In genomic region chr9:6552033-6552737, GRCh38 we compare ENCODE assay signal across 11 cellular contexts.
DNase-seq lines count a peak whose midpoint lies in the region; ATAC-seq, FAIRE-seq and TF ChIP-seq lines count a peak whose summit lies in the region.
"Had no signal": no experiment of that assay in that cellular context is flagged by ENCODE, and none has a peak within 500 bp of the region (broad histone marks: within the 10 kb centered on the region; RNA-seq: fewer than 3 reads in every experiment).

No MANE protein-coding gene starts in this region.

- H3K9ac ChIP-seq in GM23248: no peak overlapping the region

- H3K27me3 Mint-ChIP-seq in osteocyte (ENCODE audit: unreplicated experiment): no peaks in the 10 kb centered on the region

- H3K4me1 Mint-ChIP-seq in osteocyte (ENCODE audit: unreplicated experiment): peaks cover 45% of the 10 kb centered on the region

- no peak overlapping the region for H3K4me3 ChIP-seq in GM23248
- no peak overlapping the region for H3K4me3 ChIP-seq in bronchial epithelial cell (ENCODE audit: low read depth, low read length)
- H3K4me3 ChIP-seq: GM12878 had no signal

- H3K9me3 Mint-ChIP-seq in osteocyte (ENCODE audit: unreplicated experiment): no peaks in the 10 kb centered on the region
- H3K9me3 Mint-ChIP-seq: activated naive CD8-positive, alpha-beta T cell treated with anti-CD3 and anti-CD28 coated beads for 36 hours; natural killer cell treated with Interleukin-12 subunit alpha and Interleukin-12 subunit beta and Interleukin-15 and Interleukin-18, amount 100 ng/mL, for 72 hours had no signal

- no peak for FAIRE-seq in bronchial epithelial cell (lab: Jason Lieb, UNC)
- FAIRE-seq: GM12878 had no signal

- peak overlapping the region; percentile 20; the same call in 1 of the 2 replicates for H2AFZ ChIP-seq in GM23248

- H3F3A ChIP-seq in GM23248 (ENCODE audit: insufficient read depth): peaks cover 16% of the 10 kb centered on the region

- no peak overlapping the region for H3K27ac ChIP-seq in GM23248

- peak overlapping the region; percentile 11 for H3K4me3 Mint-ChIP-seq in osteocyte (ENCODE audit: unreplicated experiment)
- H3K4me3 Mint-ChIP-seq: activated naive CD8-positive, alpha-beta T cell treated with anti-CD3 and anti-CD28 coated beads for 36 hours; natural killer cell treated with Interleukin-12 subunit alpha and Interleukin-12 subunit beta and Interleukin-15 and Interleukin-18, amount 100 ng/mL, for 72 hours had no signal

- no peak overlapping the region for H3K4me2 ChIP-seq in GM23248 (ENCODE audit: unreplicated experiment)

- H3K4me1 ChIP-seq in GM23248 (ENCODE audit: insufficient read depth): peaks cover 11% of the 10 kb centered on the region

- in situ Hi-C loops in GM23248 (cut with MboI): no loop called here

- H3K27me3 ChIP-seq in GM23248 (replicated peaks; ENCODE audit: insufficient read depth) (no peaks in the 10 kb centered on the region), bronchial epithelial cell (ENCODE audit: control insufficient read depth, insufficient read depth, low read length) (no peaks in the 10 kb centered on the region)

- peak; percentile 24 for TF ChIP-seq CTCF in bronchial epithelial cell (IDR thresholded peaks at IDR 0.05; ENCODE audit: insufficient read depth, low read length, severe bottlenecking)
- TF ChIP-seq CTCF in osteocyte (IDR thresholded peaks at IDR 0.05): peak; percentile 25

- H3K79me2 ChIP-seq in GM23248 (ENCODE audit: insufficient read depth): no peaks in the 10 kb centered on the region

- peak overlapping the region; percentile 82 for H3K27ac Mint-ChIP-seq in osteocyte (ENCODE audit: unreplicated experiment)
- H3K27ac Mint-ChIP-seq: activated naive CD8-positive, alpha-beta T cell treated with anti-CD3 and anti-CD28 coated beads for 36 hours; natural killer cell treated with Interleukin-12 subunit alpha and Interleukin-12 subunit beta and Interleukin-15 and Interleukin-18, amount 100 ng/mL, for 72 hours had no signal

- H3K36me3 ChIP-seq in GM23248 (ENCODE audit: low read depth) (no peaks in the 10 kb centered on the region), bronchial epithelial cell (ENCODE audit: control insufficient read depth, insufficient read depth, low read length) (no peaks in the 10 kb centered on the region)

- no peaks in the 10 kb centered on the region for H4K20me1 ChIP-seq in GM23248 (ENCODE audit: insufficient read depth)

- 97 to 98% methylated on average over 7 of the region's 7 CpGs for WGBS in GM23248 (ENCODE audit: low coverage in 1 of 2, low lambda C conversion rate in 2 of 2, missing lambda C conversion rate in 2 of 2), 2 experiments

- H3K36me3 Mint-ChIP-seq in osteocyte (ENCODE audit: unreplicated experiment): no peaks in the 10 kb centered on the region
- H3K36me3 Mint-ChIP-seq: activated naive CD8-positive, alpha-beta T cell treated with anti-CD3 and anti-CD28 coated beads for 36 hours; natural killer cell treated with Interleukin-12 subunit alpha and Interleukin-12 subunit beta and Interleukin-15 and Interleukin-18, amount 100 ng/mL, for 72 hours had no signal

- peak; percentile 8 for DNase-seq in GM23248
- peak; percentile 97 for DNase-seq in NCI-H2196 treated with DMSO at 0.1 percent for 48 hours (lab: John Stamatoyannopoulos, UW; ENCODE audit: unreplicated experiment)
- DNase-seq in bronchial epithelial cell (ENCODE audit: low read depth): peak; percentile 21
- DNase-seq in osteocyte (ENCODE audit: extremely low spot score, unreplicated experiment): no peak
- no peak for DNase-seq in hepatic stellate cell (ENCODE audit: low spot score)
- no peak for DNase-seq in NOMO-1 treated with DMSO at 0.1 percent for 48 hours (lab: John Stamatoyannopoulos, UW; ENCODE audit: unreplicated experiment)
- DNase-seq: activated CD4-positive, CD25-positive, alpha-beta regulatory T cell treated with anti-CD3 and anti-CD28 coated beads, Interleukin-2, amount 50 U/mL, for 72 hours; activated naive CD8-positive, alpha-beta T cell treated with anti-CD3 and anti-CD28 coated beads for 36 hours had no signal

- no peaks in the 10 kb centered on the region for H3K9me2 ChIP-seq in GM23248 (ENCODE audit: insufficient read depth)

- H3K9me3 ChIP-seq in GM23248 (ENCODE audit: low read depth): no peaks in the 10 kb centered on the region

- no peak for ATAC-seq in HG03139 (IDR thresholded peaks at IDR 0.05; ENCODE audit: unreplicated experiment)
- ATAC-seq: GM12878 had no signal

Comparison
In these comparisons a context has a peak if more than half of its experiments do, and no peak if none do; other contexts are left out.
1. DNase-seq: peak in GM23248 (single experiment), NCI-H2196 treated with DMSO at 0.1 percent for 48 hours (single experiment) and bronchial epithelial cell (single experiment); none in osteocyte (single experiment), hepatic stellate cell (single experiment) and NOMO-1 treated with DMSO at 0.1 percent for 48 hours (single experiment).